In genomic region chr5:133049726-133050048, GRCh38 we compare ENCODE assay signal across 9 cellular contexts. TPM values are rescaled to one million over a fixed set of nuclear protein-coding genes. Genes with fewer than 3 reads are reported as not detected.
DNase-seq lines count a peak whose midpoint lies in the region; ATAC-seq and TF ChIP-seq lines count a peak whose summit lies in the region.
"Had no signal": no experiment of that assay in that cellular context is flagged by ENCODE, and none has a peak within 500 bp of the region (broad histone marks: within the 10 kb centered on the region; RNA-seq: fewer than 3 reads in every experiment).

No MANE protein-coding gene starts in this region.

- POLR2A ChIA-PET in naive thymus-derived CD8-positive, alpha-beta T cell (lab: Charles Lee): interaction anchor here (5.1 kb wide), 1 partner anchor 87 kb away, joined by 69 read pairs; the partner anchor contains the start of gene AFF4

- BruUV-seq in Calu3 (replicated peaks; lab: Mats Ljungman, UMichigan): no TSS peak

- no peaks in the 10 kb centered on the region for H3K9me3 Mint-ChIP-seq in Calu3 (ENCODE audit: low read depth, unreplicated experiment)
- no peaks in the 10 kb centered on the region for H3K9me3 Mint-ChIP-seq in naive thymus-derived CD8-positive, alpha-beta T cell
- H3K9me3 Mint-ChIP-seq: central memory CD8-positive, alpha-beta T cell had no signal

- TF ChIP-seq CTCF in Calu3 (IDR thresholded peaks at IDR 0.05; ENCODE audit: unreplicated experiment): no peak
- no peak for TF ChIP-seq CTCF in ascending aorta (IDR thresholded peaks at IDR 0.05)
- no peak for TF ChIP-seq CTCF in MM.1S (IDR thresholded peaks at IDR 0.05; ENCODE audit: low read length)

- peaks cover 4% of the 10 kb centered on the region; the same call in 1 of the 2 replicates for H3K36me3 ChIP-seq in Karpas-422 (ENCODE audit: insufficient read depth, low read length)
- no peaks in the 10 kb centered on the region for H3K36me3 ChIP-seq in ascending aorta
- no peaks in the 10 kb centered on the region for H3K36me3 ChIP-seq in MM.1S (replicated peaks; ENCODE audit: insufficient read depth, low read length)

- H3K27me3 ChIP-seq in Karpas-422 (ENCODE audit: low read length): no peaks in the 10 kb centered on the region
- H3K27me3 ChIP-seq in ascending aorta: no peaks in the 10 kb centered on the region
- no peaks in the 10 kb centered on the region for H3K27me3 ChIP-seq in MM.1S (replicated peaks; ENCODE audit: insufficient read depth, low read length)

- H3K36me3 Mint-ChIP-seq in Calu3 (ENCODE audit: insufficient read depth, unreplicated experiment): peaks cover 45% of the 10 kb centered on the region
- H3K36me3 Mint-ChIP-seq in naive thymus-derived CD8-positive, alpha-beta T cell: peaks cover 0 to 4% (median 3%) of the 10 kb centered on the region in 3 donors

- H3K4me2 ChIP-seq in Karpas-422 (ENCODE audit: low read depth, low read length, poor library complexity, severe bottlenecking) (no peak overlapping the region), MM.1S (ENCODE audit: low read depth, low read length) (no peak overlapping the region)

- no peak for ATAC-seq in naive thymus-derived CD8-positive, alpha-beta T cell
- no peak for ATAC-seq in GM19452 (IDR thresholded peaks at IDR 0.05; ENCODE audit: unreplicated experiment)

- no peak for DNase-seq in Calu3
- DNase-seq in Karpas-422: no peak
- no peak for DNase-seq in ascending aorta (ENCODE audit: low spot score in 2 of 2)
- DNase-seq in naive thymus-derived CD8-positive, alpha-beta T cell: no peak
- no peak for DNase-seq in stimulated activated CD4-positive, alpha-beta T cell treated with anti-CD3 and anti-CD28 coated beads, Interleukin-2, amount 100 ng/mL, for 48 hours
- DNase-seq in ecto neural progenitor cell (ENCODE audit: low spot score): no peak
- no peak for DNase-seq in MM.1S

- CTCF ChIA-PET in Calu3 (lab: Charles Lee): interaction anchor here (1.6 kb wide), 1 partner anchor 19 kb away, joined by 6 read pairs; no protein-coding TSS in a partner anchor

- H2AFZ ChIP-seq in Karpas-422 (ENCODE audit: low read length) (no peak overlapping the region), MM.1S (ENCODE audit: low read length) (no peak overlapping the region)

- H3K4me1 ChIP-seq in Karpas-422 (ENCODE audit: low read length) (peaks cover 42% of the 10 kb centered on the region), ascending aorta (peaks cover 0 to 53% of the 10 kb centered on the region in 2 donors), MM.1S (ENCODE audit: low read length) (peaks cover 14% of the 10 kb centered on the region)

- peak overlapping the region; percentile 95 for H3K4me3 Mint-ChIP-seq in Calu3 (ENCODE audit: low read depth, unreplicated experiment)
- H3K4me3 Mint-ChIP-seq in naive thymus-derived CD8-positive, alpha-beta T cell: peak overlapping the region in 2 of 10 donors; percentile 36 to 42

- H3K9me3 ChIP-seq in Karpas-422 (ENCODE audit: low read length): no peaks in the 10 kb centered on the region
- H3K9me3 ChIP-seq in ascending aorta: no peaks in the 10 kb centered on the region
- no peaks in the 10 kb centered on the region for H3K9me3 ChIP-seq in MM.1S (replicated peaks; ENCODE audit: insufficient read depth, low read length)

- H3K27ac ChIP-seq in Karpas-422 (ENCODE audit: low read length) (no peak overlapping the region), ascending aorta (peak overlapping the region; percentile 96 to 98), MM.1S (ENCODE audit: low read length) (no peak overlapping the region)

- peak overlapping the region; percentile 12; the same call in 1 of the 2 replicates for H3K9ac ChIP-seq in Karpas-422 (ENCODE audit: low read length)
- no peak overlapping the region for H3K9ac ChIP-seq in MM.1S (ENCODE audit: low read length)

- peaks cover 18% of the 10 kb centered on the region for H3F3A ChIP-seq in MM.1S (ENCODE audit: insufficient read depth, low read length)

- H3K27ac Mint-ChIP-seq in Calu3 (ENCODE audit: unreplicated experiment): peak overlapping the region; percentile 43
- H3K27ac Mint-ChIP-seq in naive thymus-derived CD8-positive, alpha-beta T cell: peak overlapping the region in 9 of 10 donors; percentile 66 to 100 (median 79)

- no peaks in the 10 kb centered on the region for H3K27me3 Mint-ChIP-seq in Calu3 (ENCODE audit: unreplicated experiment)
- H3K27me3 Mint-ChIP-seq in naive thymus-derived CD8-positive, alpha-beta T cell: no peaks in the 10 kb centered on the region
- H3K27me3 Mint-ChIP-seq: central memory CD8-positive, alpha-beta T cell had no signal

- H3K9me2 ChIP-seq in Karpas-422 (replicated peaks; ENCODE audit: insufficient read depth, low read length): no peaks in the 10 kb centered on the region
- H3K9me2 ChIP-seq in MM.1S (replicated peaks; ENCODE audit: insufficient read depth, low read length): no peaks in the 10 kb centered on the region

- H3K4me3 ChIP-seq in Karpas-422 (ENCODE audit: low read length): no peak overlapping the region
- peak overlapping the region in 1 of 2 donors; percentile 27 for H3K4me3 ChIP-seq in ascending aorta
- H3K4me3 ChIP-seq in MM.1S (ENCODE audit: low read length): no peak overlapping the region

- H3K4me1 Mint-ChIP-seq in Calu3 (ENCODE audit: low read depth, unreplicated experiment): peaks cover 34% of the 10 kb centered on the region
- H3K4me1 Mint-ChIP-seq in naive thymus-derived CD8-positive, alpha-beta T cell: peaks cover 15 to 44% (median 35%) of the 10 kb centered on the region in 4 donors

- H4K20me1 ChIP-seq in Karpas-422 (ENCODE audit: insufficient read depth, low read depth, low read length): peaks cover 23% of the 10 kb centered on the region
- no peaks in the 10 kb centered on the region for H4K20me1 ChIP-seq in MM.1S (ENCODE audit: insufficient read depth, low read length)

- peaks cover 41% of the 10 kb centered on the region for H3K79me2 ChIP-seq in Karpas-422 (ENCODE audit: low read length)
- peaks cover 40% of the 10 kb centered on the region for H3K79me2 ChIP-seq in MM.1S (ENCODE audit: low read length)

- intact Hi-C loops in Calu3 (cut with micrococcal nuclease; ENCODE audit: unreplicated experiment): loop anchor here (5.0 kb wide), 1 partner anchor 32 kb away; no protein-coding TSS in a partner anchor
- intact Hi-C loops in ascending aorta (cut with DNase I): loop anchor here (2.0 to 10.0 kb wide), 3 partner anchors 267 to 637 kb away; partner anchors contain the start of gene IRF1

RNA-seq across cellular contexts. Expression of gene HSPA4, which starts 2.1 kb away (rescaled TPM):
- total RNA-seq in Calu3 (2022): 294 and 296 TPM in 2 replicates
- 72.2 and 122 TPM in 2 replicates for total RNA-seq in Karpas-422 (2014; rRNA removed; shearing (Covaris generic); ENCODE audit: low replicate concordance)
- total RNA-seq in ascending aorta: 16.2 TPM
- 10 to 100 TPM; 64.0 to 73.3 TPM for total RNA-seq in naive thymus-derived CD8-positive, alpha-beta T cell
- 10 to 100 TPM; 32.8 to 40.4 (median 37.7) TPM for polyA plus RNA-seq in naive thymus-derived CD8-positive, alpha-beta T cell

RNA-seq across cellular contexts. Expression of gene ZCCHC10, which starts 23.3 kb away (rescaled TPM):
- 25.9 and 31.8 TPM in 2 replicates for total RNA-seq in Calu3 (2022)
- total RNA-seq in Karpas-422 (2014; rRNA removed; shearing (Covaris generic); ENCODE audit: low replicate concordance): 4.7 and 23.7 TPM in 2 replicates
- total RNA-seq in ascending aorta: 1.9 TPM
- 10 to 100 TPM; 17.8 to 22.4 TPM for total RNA-seq in naive thymus-derived CD8-positive, alpha-beta T cell
- 10 to 100 TPM; 28.7 to 36.9 (median 33.8) TPM for polyA plus RNA-seq in naive thymus-derived CD8-positive, alpha-beta T cell

Comparison
In these comparisons a context has a peak if more than half of its experiments do, and no peak if none do; other contexts are left out.
1. H3K27ac ChIP-seq: peak in ascending aorta (2 of 2); none in Karpas-422 (single experiment) and MM.1S (single experiment).